1 cellular context compared by ENCODE assay signal in genomic region chr17:82230627-82231311, GRCh38.
TF ChIP-seq lines count a peak whose summit lies in the region.

No MANE protein-coding gene starts in this region.

TF ChIP-seq in HepG2, 621 proteins besides CTCF, POLR2A, EP300 and RAD21 (continued from another document and continues in another):
- TF ChIP-seq GLI4 (CRISPR knock-in tag; IDR thresholded peaks at IDR 0.05; ENCODE audit: borderline replicate concordance) (peak; percentile 78; the same call in 1 of the 2 replicates), ZMAT3 (CRISPR knock-in tag; conservative IDR thresholded peaks at IDR 0.05) (peak; percentile 99), CBX5 (CRISPR knock-in tag; IDR thresholded peaks at IDR 0.05; ENCODE audit: borderline replicate concordance) (peak; percentile 39; the same call in 1 of the 2 replicates), BRD4 (CRISPR knock-in tag; IDR thresholded peaks at IDR 0.05) (peak; percentile 54), MAFG (CRISPR knock-in tag; IDR thresholded peaks at IDR 0.05) (0 out of 2 replicates have a peak, but pooled peaks have one; percentile 8), MTF2 (CRISPR knock-in tag; IDR thresholded peaks at IDR 0.05; ENCODE audit: borderline replicate concordance) (peak; percentile 78; the same call in 1 of the 2 replicates), ZNF530 (CRISPR knock-in tag; IDR thresholded peaks at IDR 0.05; ENCODE audit: low read depth) (0 out of 2 replicates have a peak, but pooled peaks have one; percentile 85), PITX1 (CRISPR knock-in tag; IDR thresholded peaks at IDR 0.05) (peak; percentile 57), DNMT1 (CRISPR knock-in tag; IDR thresholded peaks at IDR 0.05) (no peak), YEATS4 (CRISPR knock-in tag; IDR thresholded peaks at IDR 0.05; ENCODE audit: borderline replicate concordance) (peak; percentile 94), THAP9 (CRISPR knock-in tag; IDR thresholded peaks at IDR 0.05; ENCODE audit: borderline replicate concordance) (peak; percentile 87), ZSCAN22 (CRISPR knock-in tag; IDR thresholded peaks at IDR 0.05) (peak; percentile 75; the same call in 1 of the 2 replicates), ATF4 (CRISPR knock-in tag; IDR thresholded peaks at IDR 0.05) (peak in 1 of 2 experiments; percentile 77; a peak in 2 of 4 replicates), HNF4A (CRISPR knock-in tag; IDR thresholded peaks at IDR 0.05) (peak; percentile 87), SRSF4 (IDR thresholded peaks at IDR 0.05; ENCODE audit: low read depth, low read length, poor library complexity, severe bottlenecking) (no peak), CBX2 (IDR thresholded peaks at IDR 0.05; ENCODE audit: low read depth, low read length) (no peak), CBX2 (CRISPR knock-in tag; IDR thresholded peaks at IDR 0.05; ENCODE audit: low read depth) (0 out of 2 replicates have a peak, but pooled peaks have one; percentile 40), SP140L (CRISPR knock-in tag; IDR thresholded peaks at IDR 0.05; ENCODE audit: borderline replicate concordance) (peak; percentile 49; the same call in 1 of the 2 replicates), SIX4 (CRISPR knock-in tag; IDR thresholded peaks at IDR 0.05) (peak; percentile 63; the same call in 1 of the 2 replicates), U2AF1 (optimal IDR thresholded peaks at IDR 0.05; ENCODE audit: low read depth, low read length) (peak; percentile 67), ZNF225 (CRISPR knock-in tag; IDR thresholded peaks at IDR 0.05) (peak; percentile 77; the same call in 1 of the 2 replicates), WIZ (CRISPR knock-in tag; IDR thresholded peaks at IDR 0.05) (no peak; the same call in 1 of the 2 replicates), MLX (CRISPR knock-in tag; IDR thresholded peaks at IDR 0.05) (peak; percentile 75), KLF15 (CRISPR knock-in tag; IDR thresholded peaks at IDR 0.05; ENCODE audit: borderline replicate concordance) (peak; percentile 95), MAZ (IDR thresholded peaks at IDR 0.05; ENCODE audit: borderline replicate concordance, low read depth, low read length) (peak; percentile 70; the same call in 1 of the 2 replicates), MAZ (CRISPR knock-in tag; IDR thresholded peaks at IDR 0.05; ENCODE audit: low read depth) (peak; percentile 93), ZNF407 (CRISPR knock-in tag; IDR thresholded peaks at IDR 0.05; ENCODE audit: not compliant biosample characterization) (peak; percentile 90), ZNF350 (CRISPR knock-in tag; IDR thresholded peaks at IDR 0.05; ENCODE audit: borderline replicate concordance, low read depth) (0 out of 2 replicates have a peak, but pooled peaks have one; percentile 13), HDAC6 (IDR thresholded peaks at IDR 0.05; ENCODE audit: low read depth, low read length) (no peak), ZBTB44 (CRISPR knock-in tag; IDR thresholded peaks at IDR 0.05) (no peak), ASH2L (IDR thresholded peaks at IDR 0.05; ENCODE audit: insufficient read length, low read depth, low read length) (peak; percentile 52), REST (IDR thresholded peaks at IDR 0.05; ENCODE audit: borderline replicate concordance in 1 of 2, low read depth in 1 of 2, low read length in 2 of 2) (no peak), BHLHE40 (IDR thresholded peaks at IDR 0.05; ENCODE audit: low read length) (peak; percentile 17; the same call in 1 of the 2 replicates), ZNF746 (CRISPR knock-in tag; IDR thresholded peaks at IDR 0.05) (peak; percentile 92)
- TF ChIP-seq, protein P1, sequence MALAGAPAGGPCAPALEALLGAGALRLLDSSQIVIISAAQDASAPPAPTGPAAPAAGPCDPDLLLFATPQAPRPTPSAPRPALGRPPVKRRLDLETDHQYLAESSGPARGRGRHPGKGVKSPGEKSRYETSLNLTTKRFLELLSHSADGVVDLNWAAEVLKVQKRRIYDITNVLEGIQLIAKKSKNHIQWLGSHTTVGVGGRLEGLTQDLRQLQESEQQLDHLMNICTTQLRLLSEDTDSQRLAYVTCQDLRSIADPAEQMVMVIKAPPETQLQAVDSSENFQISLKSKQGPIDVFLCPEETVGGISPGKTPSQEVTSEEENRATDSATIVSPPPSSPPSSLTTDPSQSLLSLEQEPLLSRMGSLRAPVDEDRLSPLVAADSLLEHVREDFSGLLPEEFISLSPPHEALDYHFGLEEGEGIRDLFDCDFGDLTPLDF (CRISPR knock-in tag; IDR thresholded peaks at IDR 0.05): peak; percentile 85
- TF ChIP-seq, protein P2, sequence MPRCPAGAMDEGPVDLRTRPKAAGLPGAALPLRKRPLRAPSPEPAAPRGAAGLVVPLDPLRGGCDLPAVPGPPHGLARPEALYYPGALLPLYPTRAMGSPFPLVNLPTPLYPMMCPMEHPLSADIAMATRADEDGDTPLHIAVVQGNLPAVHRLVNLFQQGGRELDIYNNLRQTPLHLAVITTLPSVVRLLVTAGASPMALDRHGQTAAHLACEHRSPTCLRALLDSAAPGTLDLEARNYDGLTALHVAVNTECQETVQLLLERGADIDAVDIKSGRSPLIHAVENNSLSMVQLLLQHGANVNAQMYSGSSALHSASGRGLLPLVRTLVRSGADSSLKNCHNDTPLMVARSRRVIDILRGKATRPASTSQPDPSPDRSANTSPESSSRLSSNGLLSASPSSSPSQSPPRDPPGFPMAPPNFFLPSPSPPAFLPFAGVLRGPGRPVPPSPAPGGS (CRISPR knock-in tag; IDR thresholded peaks at IDR 0.05): peak; percentile 94
